ENCODE assay signal across 8 cellular contexts in genomic region chr7:101688183-101688831, GRCh38. TPM values are rescaled to one million over a fixed set of nuclear protein-coding genes. Genes with fewer than 3 reads are reported as not detected.
DNase-seq lines count a peak whose midpoint lies in the region; ATAC-seq and TF ChIP-seq lines count a peak whose summit lies in the region.

No MANE protein-coding gene starts in this region.

- intact Hi-C loops in activated CD4-positive, alpha-beta memory T cell treated with anti-CD3 and anti-CD28 coated beads for 36 hours (cut with micrococcal nuclease) = loop anchor here (1.0 to 5.0 kb wide), 3 partner anchors 126 to 584 kb away; no protein-coding TSS in a partner anchor

- H3K4me1 Mint-ChIP-seq in activated CD4-positive, alpha-beta memory T cell treated with anti-CD3 and anti-CD28 coated beads for 36 hours (ENCODE audit: low read depth) = no peaks in the 10 kb centered on the region

- DNase-seq in NCI-H345 (lab: John Stamatoyannopoulos, UW) = peak; percentile 60
- DNase-seq in activated CD4-positive, alpha-beta memory T cell treated with anti-CD3 and anti-CD28 coated beads for 36 hours = peak; percentile 83
- peak; percentile 72 for DNase-seq in effector CD4-positive, alpha-beta T cell
- DNase-seq in medulla oblongata (ENCODE audit: extremely low spot score) = peak; percentile 50
- peak; percentile 66 for DNase-seq in stimulated activated CD8-positive, alpha-beta memory T cell treated with anti-CD3 and anti-CD28 coated beads, Interleukin-15, amount 100 ng/mL, for 1 hour (ENCODE audit: low read depth)

- H3K36me3 ChIP-seq in DOHH2 (ENCODE audit: control insufficient read depth, low read length) = no peaks in the 10 kb centered on the region

- no peaks in the 10 kb centered on the region for H3K9me3 Mint-ChIP-seq in activated CD4-positive, alpha-beta memory T cell treated with anti-CD3 and anti-CD28 coated beads for 36 hours

- peaks cover 10% of the 10 kb centered on the region; the same call in 1 of the 2 replicates for H3K27me3 ChIP-seq in DOHH2 (ENCODE audit: control insufficient read depth, low read length)

- POLR2A ChIA-PET in activated CD4-positive, alpha-beta memory T cell treated with anti-CD3 and anti-CD28 coated beads for 36 hours (lab: Charles Lee) = no interaction called here

- no peaks in the 10 kb centered on the region for H3K9me2 ChIP-seq in DOHH2 (replicated peaks; ENCODE audit: control insufficient read depth, low read length)

- peak overlapping the region; percentile 56 for H3K4me3 ChIP-seq in DOHH2 (ENCODE audit: low read length)

- peak; percentile 99 for TF ChIP-seq CTCF in DOHH2 (IDR thresholded peaks at IDR 0.05; ENCODE audit: low read depth, low read length, poor library complexity, severe bottlenecking)

- no peaks in the 10 kb centered on the region for H3K9me3 ChIP-seq in DOHH2 (ENCODE audit: control insufficient read depth, insufficient read depth, low read length)

- no peaks in the 10 kb centered on the region for H3K79me2 ChIP-seq in DOHH2 (ENCODE audit: control insufficient read depth, low read length)

- no peak overlapping the region for H3K4me3 Mint-ChIP-seq in activated CD4-positive, alpha-beta memory T cell treated with anti-CD3 and anti-CD28 coated beads for 36 hours

- H3F3A ChIP-seq in DOHH2 (ENCODE audit: control insufficient read depth, insufficient read depth) = no peaks in the 10 kb centered on the region

- ATAC-seq in HG02610 (IDR thresholded peaks at IDR 0.05; ENCODE audit: unreplicated experiment) (peak; percentile 72), HG02852 (IDR thresholded peaks at IDR 0.05; ENCODE audit: unreplicated experiment) (no peak)

- CTCF ChIA-PET in activated CD4-positive, alpha-beta memory T cell treated with anti-CD3 and anti-CD28 coated beads for 36 hours (lab: Charles Lee) = interaction anchor here (0.9 to 1.6 kb wide), 7 partner anchors 55 to 582 kb away, joined by 3 to 7 read pairs (median 3); no protein-coding TSS in a partner anchor

- no peaks in the 10 kb centered on the region for H4K20me1 ChIP-seq in DOHH2 (ENCODE audit: control insufficient read depth, insufficient read depth, low read depth, low read length)

- peaks cover 18% of the 10 kb centered on the region for H3K4me1 ChIP-seq in DOHH2 (ENCODE audit: control insufficient read depth, low read length)

- H3K27ac ChIP-seq in DOHH2 (ENCODE audit: low read depth, low read length) = no peak overlapping the region

- peaks cover 1% of the 10 kb centered on the region for H3K27me3 Mint-ChIP-seq in activated CD4-positive, alpha-beta memory T cell treated with anti-CD3 and anti-CD28 coated beads for 36 hours

- H3K4me2 ChIP-seq in DOHH2 (ENCODE audit: low read length) = peak overlapping the region; percentile 69

- no peaks in the 10 kb centered on the region for H3K36me3 Mint-ChIP-seq in activated CD4-positive, alpha-beta memory T cell treated with anti-CD3 and anti-CD28 coated beads for 36 hours

- H3K27ac Mint-ChIP-seq in activated CD4-positive, alpha-beta memory T cell treated with anti-CD3 and anti-CD28 coated beads for 36 hours = no peak overlapping the region

RNA-seq across cellular contexts. Expression of gene MYL10, which starts 59.2 kb away (rescaled TPM):
- total RNA-seq in activated CD4-positive, alpha-beta memory T cell treated with anti-CD3 and anti-CD28 coated beads for 36 hours = not detected
